9 cellular contexts compared by ENCODE assay signal in the genomic region with DNA sequence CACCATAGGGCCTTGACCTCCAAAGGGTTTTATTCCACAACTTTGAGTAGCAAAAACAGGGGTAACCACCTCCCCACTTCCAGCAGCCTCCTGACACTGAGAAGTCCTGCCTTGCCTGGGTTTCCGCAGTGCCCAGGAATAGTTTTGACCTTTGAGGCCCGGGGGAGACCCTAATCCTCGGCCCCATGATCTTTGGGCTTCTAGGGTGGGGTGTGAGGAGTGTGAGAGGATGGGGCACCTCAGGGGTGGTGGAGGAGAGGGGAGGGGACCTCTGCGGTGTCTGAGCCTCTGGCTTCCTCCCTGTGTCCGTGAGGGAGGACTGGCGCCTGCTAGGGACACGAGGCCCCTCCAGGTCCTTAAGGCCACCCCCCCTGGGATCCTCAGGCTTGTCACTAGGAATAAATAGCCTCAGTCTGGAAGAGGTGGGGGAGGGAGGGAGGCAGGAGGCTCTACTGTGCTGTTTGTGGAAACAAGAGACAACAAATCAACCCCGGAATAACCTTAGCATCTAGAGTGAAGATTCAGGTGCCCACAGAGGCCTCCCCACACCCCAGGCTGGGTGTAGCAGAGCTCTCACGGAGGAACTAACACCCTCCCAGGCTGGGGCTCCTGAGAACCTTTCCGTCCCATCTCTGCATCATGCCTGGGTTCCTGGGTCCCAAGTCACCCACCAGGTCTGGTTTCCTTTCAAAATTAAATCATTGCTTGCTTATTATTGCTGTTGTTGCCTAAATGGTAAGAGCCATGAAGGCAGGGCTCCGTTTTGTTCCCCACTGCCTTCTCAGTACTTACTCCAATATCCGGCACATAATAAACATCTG. TPM values are rescaled to one million over a fixed set of nuclear protein-coding genes. Genes with fewer than 3 reads are reported as not detected.
DNase-seq lines count a peak whose midpoint lies in the region; ATAC-seq and TF ChIP-seq lines count a peak whose summit lies in the region.
"Had no signal": no experiment of that assay in that cellular context is flagged by ENCODE, and none has a peak within 500 bp of the region (broad histone marks: within the 10 kb centered on the region; RNA-seq: fewer than 3 reads in every experiment).

No MANE protein-coding gene starts in this region.

- DNase-seq in GM23248, result no peak
- DNase-seq in WTC11 (ENCODE audit: low spot score), result no peak
- peak; percentile 45 for DNase-seq in left cardiac atrium
- no peak for DNase-seq in sigmoid colon
- DNase-seq in stimulated activated naive CD4-positive, alpha-beta T cell (lab: John Stamatoyannopoulos, UW), result no peak
- no peak for DNase-seq in SW480 (ENCODE audit: low spot score)

- peaks cover 5% of the 10 kb centered on the region for H3K27me3 Mint-ChIP-seq in WTC11 (ENCODE audit: low read depth)

- peaks cover 37% of the 10 kb centered on the region for H3K79me2 ChIP-seq in GM23248 (ENCODE audit: insufficient read depth)

- TF ChIP-seq CTCF in WTC11 (IDR thresholded peaks at IDR 0.05), result no peak
- no peak for TF ChIP-seq CTCF in sigmoid colon (IDR thresholded peaks at IDR 0.05)

- H3K4me2 ChIP-seq in GM23248 (ENCODE audit: unreplicated experiment), result no peak overlapping the region

- H3K4me3 ChIP-seq in GM23248, result peak overlapping the region; percentile 33; the same call in 1 of the 2 replicates
- H3K4me3 ChIP-seq in sigmoid colon, result peak overlapping the region in 3 of 4 donors; percentile 73 to 91 (median 81)

- peak overlapping the region; percentile 50; the same call in 1 of the 2 replicates for H3K9ac ChIP-seq in GM23248

- H3K27ac ChIP-seq in GM23248 (no peak overlapping the region), sigmoid colon (peak overlapping the region; percentile 87 to 97 (median 91))

- ATAC-seq in WTC11 (no peak), left cardiac atrium (peak; percentile 20 to 24), HG02610 (IDR thresholded peaks at IDR 0.05; ENCODE audit: unreplicated experiment) (no peak), HG03432 (IDR thresholded peaks at IDR 0.05; ENCODE audit: unreplicated experiment) (no peak)

- H3K36me3 ChIP-seq in GM23248 (ENCODE audit: low read depth) (no peaks in the 10 kb centered on the region), sigmoid colon (no peaks in the 10 kb centered on the region)

- peak overlapping the region; percentile 68 for H2AFZ ChIP-seq in GM23248

- H3F3A ChIP-seq in GM23248 (ENCODE audit: insufficient read depth), result peaks cover 41% of the 10 kb centered on the region

- H4K20me1 ChIP-seq in GM23248 (ENCODE audit: insufficient read depth), result no peaks in the 10 kb centered on the region

- TF ChIP-seq POLR2A in sigmoid colon (IDR thresholded peaks at IDR 0.05), result no peak

- 73 to 74% methylated on average over 8 to 12 of the region's 12 CpGs for WGBS in GM23248 (ENCODE audit: low coverage in 1 of 2, low lambda C conversion rate in 2 of 2, missing lambda C conversion rate in 2 of 2), 2 experiments
- WGBS in sigmoid colon, 2 donors, result 67 to 75% methylated on average over 12 of the region's 12 CpGs

- POLR2A ChIA-PET in WTC11 (lab: Charles Lee), result interaction anchor here (1.0 kb wide), 1 partner anchor 10 kb away, joined by 3 read pairs; no protein-coding TSS in a partner anchor

- H3K9me3 ChIP-seq in GM23248 (ENCODE audit: low read depth) (no peaks in the 10 kb centered on the region), sigmoid colon (no peaks in the 10 kb centered on the region)

- H3K4me3 Mint-ChIP-seq in WTC11, result peak overlapping the region; percentile 57

- no peak for TF ChIP-seq EP300 in sigmoid colon (IDR thresholded peaks at IDR 0.05)

- H3K27me3 ChIP-seq in GM23248 (replicated peaks; ENCODE audit: insufficient read depth) (no peaks in the 10 kb centered on the region), sigmoid colon (no peaks in the 10 kb centered on the region)

- no peak overlapping the region for H3K27ac Mint-ChIP-seq in WTC11

- in situ Hi-C loops in GM23248 (cut with MboI), result no loop called here

- H3K4me1 ChIP-seq in GM23248 (ENCODE audit: insufficient read depth) (peaks cover 33% of the 10 kb centered on the region), sigmoid colon (peaks cover 0 to 45% (median 32%) of the 10 kb centered on the region in 4 donors)

- peaks cover 40% of the 10 kb centered on the region for H3K4me1 Mint-ChIP-seq in WTC11

- H3K36me3 Mint-ChIP-seq in WTC11, result no peaks in the 10 kb centered on the region

- intact Hi-C loops in left cardiac atrium (cut with DNase I), result no loop called here
- intact Hi-C loops in sigmoid colon (cut with DNase I), result loop anchor here (10.0 kb wide), 1 partner anchor 531 kb away; a partner anchor contains a TSS

- no peaks in the 10 kb centered on the region for H3K9me3 Mint-ChIP-seq in WTC11

- CTCF ChIA-PET in WTC11 (lab: Charles Lee), result interaction anchor here (0.6 kb wide), 1 partner anchor 13 kb away, joined by 3 read pairs; no protein-coding TSS in a partner anchor

- H3K9me2 ChIP-seq in GM23248 (ENCODE audit: insufficient read depth), result no peaks in the 10 kb centered on the region

TF ChIP-seq in WTC11, 78 proteins besides CTCF, POLR2A, EP300 and RAD21 (continues in another document):
- TF ChIP-seq NR2C2 (CRISPR knock-in tag; IDR thresholded peaks at IDR 0.05) (no peak), ZNF219 (CRISPR knock-in tag; IDR thresholded peaks at IDR 0.05; ENCODE audit: borderline replicate concordance) (no peak), ETV6 (CRISPR knock-in tag; IDR thresholded peaks at IDR 0.05) (no peak), ATF1 (CRISPR knock-in tag; IDR thresholded peaks at IDR 0.05) (no peak), MXD4 (CRISPR knock-in tag; IDR thresholded peaks at IDR 0.05; ENCODE audit: borderline replicate concordance) (no peak)
- TF ChIP-seq, protein P1, sequence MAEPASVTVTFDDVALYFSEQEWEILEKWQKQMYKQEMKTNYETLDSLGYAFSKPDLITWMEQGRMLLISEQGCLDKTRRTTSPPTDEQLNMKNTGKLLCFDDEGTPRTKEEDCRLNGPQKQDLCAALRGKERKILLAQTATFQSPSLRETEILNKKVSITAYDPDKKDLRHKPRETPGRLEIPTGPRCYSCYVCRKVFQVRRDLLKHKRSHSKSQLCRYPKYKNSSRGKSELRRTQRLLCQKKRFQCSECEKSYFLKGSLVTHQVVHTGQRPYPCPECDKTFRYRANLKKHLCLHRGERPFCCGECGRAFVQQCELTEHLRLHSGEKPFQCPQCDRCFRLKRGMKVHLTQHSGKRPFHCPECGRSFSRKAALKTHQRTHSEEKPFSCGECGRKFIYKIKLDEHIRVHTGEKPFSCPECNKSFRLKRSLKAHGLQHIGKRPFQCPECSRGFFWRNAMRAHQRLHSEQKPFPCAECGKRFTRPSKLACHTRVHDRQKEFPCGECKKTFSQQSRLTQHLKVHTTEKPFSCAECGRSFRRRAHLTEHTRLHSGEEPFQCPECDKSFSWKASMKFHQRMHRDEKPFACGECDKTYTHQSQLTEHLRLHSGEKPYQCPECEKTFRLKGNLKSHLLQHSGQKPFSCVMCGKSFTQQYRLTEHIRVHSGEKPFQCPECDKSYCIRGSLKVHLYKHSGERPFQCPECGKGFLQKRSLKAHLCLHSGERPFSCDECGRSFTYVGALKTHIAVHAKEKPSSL (CRISPR knock-in tag; conservative IDR thresholded peaks at IDR 0.05), result no peak
- TF ChIP-seq, protein P2, sequence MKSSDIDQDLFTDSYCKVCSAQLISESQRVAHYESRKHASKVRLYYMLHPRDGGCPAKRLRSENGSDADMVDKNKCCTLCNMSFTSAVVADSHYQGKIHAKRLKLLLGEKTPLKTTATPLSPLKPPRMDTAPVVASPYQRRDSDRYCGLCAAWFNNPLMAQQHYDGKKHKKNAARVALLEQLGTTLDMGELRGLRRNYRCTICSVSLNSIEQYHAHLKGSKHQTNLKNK (CRISPR knock-in tag; IDR thresholded peaks at IDR 0.05), result no peak
- TF ChIP-seq, protein P3, sequence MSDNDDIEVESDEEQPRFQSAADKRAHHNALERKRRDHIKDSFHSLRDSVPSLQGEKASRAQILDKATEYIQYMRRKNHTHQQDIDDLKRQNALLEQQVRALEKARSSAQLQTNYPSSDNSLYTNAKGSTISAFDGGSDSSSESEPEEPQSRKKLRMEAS (CRISPR knock-in tag; IDR thresholded peaks at IDR 0.05), result no peak
- TF ChIP-seq, protein P4, sequence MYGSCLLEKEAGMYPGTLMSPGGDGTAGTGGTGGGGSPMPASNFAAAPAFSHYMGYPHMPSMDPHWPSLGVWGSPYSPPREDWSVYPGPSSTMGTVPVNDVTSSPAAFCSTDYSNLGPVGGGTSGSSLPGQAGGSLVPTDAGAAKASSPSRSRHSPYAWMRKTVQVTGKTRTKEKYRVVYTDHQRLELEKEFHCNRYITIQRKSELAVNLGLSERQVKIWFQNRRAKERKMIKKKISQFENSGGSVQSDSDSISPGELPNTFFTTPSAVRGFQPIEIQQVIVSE (CRISPR knock-in tag; IDR thresholded peaks at IDR 0.05; ENCODE audit: borderline replicate concordance), result no peak

RNA-seq across cellular contexts. Expression of a gene that starts 0.9 kb away (rescaled TPM):
- 26.9 and 31.7 TPM in 2 replicates for total RNA-seq in GM23248 (2014; rRNA removed; shearing (Covaris generic))
- polyA plus RNA-seq in GM23248 (2016; fragmentation: Nextera tagmentation; extraction: Ambion mirVana), result 44.4 and 48.0 TPM in 2 replicates
- total RNA-seq in WTC11 (2021), result 28.1 to 34.4 TPM (median 28.1 TPM) in 3 replicates
- 10 to 100 TPM in 1 of 2 donors, 1 to 10 TPM in 1; 9.9 to 18.6 TPM for total RNA-seq in left cardiac atrium
- total RNA-seq in sigmoid colon, result 10 to 100 TPM; 38.9 to 76.4 (median 46.6) TPM
- polyA plus RNA-seq in sigmoid colon, result 10 to 100 TPM in 1 of 3 donors, 1 to 10 TPM in 2; 2.5 to 13.4 (median 9.0) TPM

RNA-seq across cellular contexts. Expression of a gene that starts 6.3 kb away (rescaled TPM):
- total RNA-seq in GM23248 (2014; rRNA removed; shearing (Covaris generic)), result 25.8 and 37.1 TPM in 2 replicates
- polyA plus RNA-seq in GM23248 (2016; fragmentation: Nextera tagmentation; extraction: Ambion mirVana) (51.0 and 54.3 TPM in 2 replicates), sigmoid colon (10 to 100 TPM; 14.4 to 28.5 (median 15.0) TPM)
- total RNA-seq in WTC11 (2021) (41.3 to 42.6 TPM (median 42.2 TPM) in 3 replicates), left cardiac atrium (10 to 100 TPM; 24.7 to 37.8 TPM), sigmoid colon (10 to 100 TPM; 54.8 to 76.5 (median 66.9) TPM)

RNA-seq across cellular contexts. Expression of a gene that starts 16.4 kb away (rescaled TPM):
- total RNA-seq in GM23248 (2014; rRNA removed; shearing (Covaris generic)), result 37.9 and 62.3 TPM in 2 replicates
- polyA plus RNA-seq in GM23248 (2016; fragmentation: Nextera tagmentation; extraction: Ambion mirVana), result 63.4 and 72.3 TPM in 2 replicates
- 96.5 to 126 TPM (median 96.5 TPM) in 3 replicates for total RNA-seq in WTC11 (2021)
- total RNA-seq in left cardiac atrium, result 10 to 100 TPM; 27.7 to 36.1 TPM
- total RNA-seq in sigmoid colon, result 10 to 100 TPM; 41.4 to 50.1 (median 44.7) TPM
- 10 to 100 TPM; 15.0 to 30.4 (median 20.6) TPM for polyA plus RNA-seq in sigmoid colon

RNA-seq across cellular contexts. Expression of a gene that starts 40.4 kb away (rescaled TPM):
- not detected in 2 replicates for total RNA-seq in GM23248 (2014; rRNA removed; shearing (Covaris generic))
- polyA plus RNA-seq in GM23248 (2016; fragmentation: Nextera tagmentation; extraction: Ambion mirVana) (not detected in 2 replicates), sigmoid colon (under 1 TPM in 1 of 3 donors, not detected in 2; 0.09 TPM)
- total RNA-seq in WTC11 (2021) (18.9 to 22.4 TPM (median 20.9 TPM) in 3 replicates), left cardiac atrium (under 1 TPM in 1 of 2 donors, not detected in 1; 0.09 TPM), sigmoid colon (not detected)
- total RNA-seq: HT1080 had no signal

RNA-seq across cellular contexts. Expression of a gene that starts 59.4 kb away (rescaled TPM):
- 24.4 and 34.3 TPM in 2 replicates for total RNA-seq in GM23248 (2014; rRNA removed; shearing (Covaris generic))
- 9.8 and 10.0 TPM in 2 replicates for polyA plus RNA-seq in GM23248 (2016; fragmentation: Nextera tagmentation; extraction: Ambion mirVana)
- total RNA-seq in WTC11 (2021), result 26.8 to 29.4 TPM (median 27.3 TPM) in 3 replicates
- total RNA-seq in left cardiac atrium, result 10 to 100 TPM; 13.4 to 19.7 TPM
- 10 to 100 TPM; 29.0 to 34.1 (median 31.7) TPM for total RNA-seq in sigmoid colon
- 10 to 100 TPM in 1 of 3 donors, 1 to 10 TPM in 2; 5.1 to 18.3 (median 5.4) TPM for polyA plus RNA-seq in sigmoid colon

Comparison
In these comparisons a context has a peak if more than half of its experiments do, and no peak if none do; other contexts are left out.
1. ATAC-seq: peak in left cardiac atrium (2 of 2); none in WTC11 (single experiment), HG02610 (single experiment) and HG03432 (single experiment).